ENCODE assay signal across 8 cellular contexts in the genomic region with DNA sequence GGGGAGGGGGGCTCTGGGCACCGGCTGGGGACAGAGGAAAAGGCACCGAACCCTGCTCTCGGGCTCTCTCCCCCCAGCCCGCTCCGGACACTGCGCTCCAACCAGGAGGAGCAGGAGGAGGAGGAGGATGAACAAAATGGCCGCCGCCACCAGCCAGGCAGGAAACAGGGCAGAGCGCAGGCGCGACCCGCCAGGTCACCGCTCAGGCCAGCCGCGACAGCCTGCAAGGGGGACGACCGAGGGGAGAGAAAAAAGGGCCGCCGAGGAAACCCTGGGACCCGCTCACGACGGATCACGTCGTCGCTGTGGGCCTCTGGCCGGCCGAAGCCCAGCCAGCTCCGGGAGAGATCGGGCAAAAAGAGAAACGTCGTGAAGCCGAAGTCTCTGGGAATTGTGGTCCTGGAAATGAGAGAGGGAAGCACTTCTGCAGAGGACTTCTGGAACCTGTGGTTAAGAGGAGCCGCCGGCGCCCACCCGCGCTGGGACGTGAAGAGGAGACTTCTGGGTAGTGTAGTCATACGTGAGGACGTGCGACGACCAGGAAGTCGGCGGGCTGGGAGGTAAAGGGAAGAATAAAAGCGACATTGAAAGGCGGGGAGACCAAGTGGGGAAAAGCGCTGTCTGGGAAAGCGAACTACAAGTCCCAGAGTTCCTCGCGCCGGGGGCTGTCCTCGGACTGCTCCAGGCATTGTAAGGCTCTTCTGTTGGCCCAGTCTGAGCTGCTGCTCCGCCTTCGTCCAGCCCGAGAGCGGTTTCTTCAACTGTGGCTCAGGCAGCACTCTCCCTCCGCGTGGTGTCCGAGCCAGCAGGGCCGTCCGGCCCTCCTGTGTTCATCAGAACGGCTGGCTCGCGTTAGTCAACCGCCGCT. TPM values are rescaled to one million over a fixed set of nuclear protein-coding genes. Genes with fewer than 3 reads are reported as not detected.
DNase-seq lines count a peak whose midpoint lies in the region; ATAC-seq and TF ChIP-seq lines count a peak whose summit lies in the region.

A gene with protein sequence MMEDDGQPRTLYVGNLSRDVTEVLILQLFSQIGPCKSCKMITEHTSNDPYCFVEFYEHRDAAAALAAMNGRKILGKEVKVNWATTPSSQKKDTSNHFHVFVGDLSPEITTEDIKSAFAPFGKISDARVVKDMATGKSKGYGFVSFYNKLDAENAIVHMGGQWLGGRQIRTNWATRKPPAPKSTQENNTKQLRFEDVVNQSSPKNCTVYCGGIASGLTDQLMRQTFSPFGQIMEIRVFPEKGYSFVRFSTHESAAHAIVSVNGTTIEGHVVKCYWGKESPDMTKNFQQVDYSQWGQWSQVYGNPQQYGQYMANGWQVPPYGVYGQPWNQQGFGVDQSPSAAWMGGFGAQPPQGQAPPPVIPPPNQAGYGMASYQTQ (minus strand): TSS at position 428 of the 868 bp plus-strand sequence. CDS start 499 bp downstream, outside the sequence.

- peak within 1 kb of the TSS; percentile 98 for H3K4me2 ChIP-seq in PC-9

- peaks cover 34% of the 10 kb centered on the region for H4K20me1 ChIP-seq in PC-9 (ENCODE audit: insufficient read depth)

- H3K79me2 ChIP-seq in PC-9 (ENCODE audit: low read depth): peaks cover 45% of the 10 kb centered on the region

- POLR2A ChIA-PET in PC-9 (lab: Charles Lee; ENCODE audit: unreplicated experiment): no interaction called here

- TF ChIP-seq CTCF in PC-9 (conservative IDR thresholded peaks at IDR 0.05): no peak
- TF ChIP-seq CTCF in mucosa of descending colon (IDR thresholded peaks at IDR 0.05): no peak

- peak within 1 kb of the TSS; percentile 97 for H3K4me3 ChIP-seq in Jurkat, Clone E6-1 (ENCODE audit: low read length)
- H3K4me3 ChIP-seq in PC-9 (peak within 1 kb of the TSS; percentile 79), mucosa of descending colon (peak within 1 kb of the TSS; percentile 76)

- no peaks in the 10 kb centered on the region for H3F3A ChIP-seq in PC-9 (ENCODE audit: insufficient read depth, low read depth)

- CTCF ChIA-PET in PC-9 (lab: Charles Lee): interaction anchor here (0.6 to 1.0 kb wide), 2 partner anchors 55 to 390 kb away, joined by 3 to 5 read pairs; partner anchors contain the start of genes BAG3 and GRK5

- H3K36me3 ChIP-seq in PC-9 (ENCODE audit: low read depth) (peaks cover 8% of the 10 kb centered on the region; the same call in 1 of the 2 replicates), mucosa of descending colon (ENCODE audit: low read depth) (no peaks in the 10 kb centered on the region)

- no TSS peak for BruUV-seq in PC-9 (replicated peaks; lab: Mats Ljungman, UMichigan)

- no peaks in the 10 kb centered on the region for H3K9me3 ChIP-seq in PC-9 (ENCODE audit: insufficient read depth, low read depth)
- H3K9me3 ChIP-seq in mucosa of descending colon: peaks cover 3% of the 10 kb centered on the region

- H3K9me2 ChIP-seq in PC-9 (ENCODE audit: insufficient read depth): no peaks in the 10 kb centered on the region

- H2AFZ ChIP-seq in PC-9: peak within 1 kb of the TSS; percentile 91

- no peaks in the 10 kb centered on the region for H3K27me3 ChIP-seq in PC-9 (ENCODE audit: insufficient read depth, low read depth)

- ATAC-seq in GM21619 (IDR thresholded peaks at IDR 0.05; ENCODE audit: unreplicated experiment) (peak; percentile 87), mucosa of descending colon (peak; percentile 93)

- H3K4me1 ChIP-seq in PC-9 (replicated peaks; ENCODE audit: insufficient read depth): peaks cover 35% of the 10 kb centered on the region
- peaks cover 42% of the 10 kb centered on the region for H3K4me1 ChIP-seq in mucosa of descending colon (ENCODE audit: low read depth)

- peak within 1 kb of the TSS; percentile 92 for H3K27ac ChIP-seq in PC-9
- H3K27ac ChIP-seq in epithelial cell of prostate: peak within 1 kb of the TSS; percentile 94

- intact Hi-C loops in PC-9 (cut with micrococcal nuclease; ENCODE audit: unreplicated experiment) (loop anchor here (2.0 kb wide), 2 partner anchors 80 to 128 kb away; no protein-coding TSS in a partner anchor), mucosa of descending colon (cut with DNase I, micrococcal nuclease) (no loop called here)

- DNase-seq in DMS153 (lab: John Stamatoyannopoulos, UW) (peak; percentile 99), PC-9 (peak; percentile 92 to 96), epithelial cell of prostate (ENCODE audit: low read depth, low spot score) (peak; percentile 98), mucosa of descending colon (peak; percentile 97 to 99 (median 98))
- peak; percentile 99 for DNase-seq in Jurkat, Clone E6-1 (ENCODE audit: low read depth, low spot score)
- peak; percentile 90 for DNase-seq in activated T-cell treated with anti-CD3 and anti-CD28 coated beads, Interleukin-2, amount 50 U/mL, for 1 hour
- peak; percentile 88 for DNase-seq in stimulated activated CD8-positive, alpha-beta memory T cell treated with anti-CD3 and anti-CD28 coated beads, Interleukin-4, amount 100 ng/mL, for 24 hours (ENCODE audit: low read depth)

RNA-seq across cellular contexts. Expression of the gene that starts here (rescaled TPM):
- polyA plus RNA-seq in Jurkat, Clone E6-1 (2012; ENCODE audit: insufficient read depth, insufficient read length): 112 TPM
- total RNA-seq in PC-9 (2021): 81.4 and 94.1 TPM in 2 replicates
- 100 to 1,000 TPM in 2 of 3 donors, 10 to 100 TPM in 1; 85.6 to 122 (median 101) TPM for total RNA-seq in mucosa of descending colon

Comparison
In these comparisons a context has a peak if more than half of its experiments do, and no peak if none do; other contexts are left out.
1. Peak in every context shown above with its lines: DNase-seq, ATAC-seq, H3K4me3 ChIP-seq and H3K27ac ChIP-seq.